Comparison of ENCODE assay signal across 26 cellular contexts in the genomic region with DNA sequence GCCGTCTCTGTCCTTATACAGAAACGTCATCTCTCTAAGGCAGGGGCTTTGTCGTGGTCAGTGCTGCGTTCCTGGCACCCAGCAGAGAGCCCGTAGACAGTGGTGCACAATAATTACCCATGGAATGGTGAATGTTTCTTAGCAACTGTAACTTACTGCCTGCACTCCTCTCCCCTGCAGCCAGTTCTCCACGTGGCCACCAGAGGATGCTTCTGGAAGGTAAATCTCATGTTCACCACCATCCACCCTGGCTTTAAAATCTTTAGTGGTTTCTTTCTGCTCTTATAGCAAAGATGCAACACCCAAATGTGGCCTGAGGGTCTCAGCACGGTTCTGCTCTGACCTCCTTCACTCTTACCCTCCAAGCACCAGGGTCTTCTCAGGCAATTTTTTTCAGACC.
A peak's percentile ranks its signal among the peaks of the same experiment; 100 is the strongest.
DNase-seq lines count a peak whose midpoint lies in the region; ATAC-seq and TF ChIP-seq lines count a peak whose summit lies in the region.
"Had no signal": no experiment of that assay in that cellular context is flagged by ENCODE, and none has a peak within 500 bp of the region (broad histone marks: within the 10 kb centered on the region; RNA-seq: fewer than 3 reads in every experiment).

No MANE protein-coding gene starts in this region.

- ATAC-seq in GM18505 (IDR thresholded peaks at IDR 0.05; ENCODE audit: unreplicated experiment), result no peak
- ATAC-seq: K562, left colon had no signal

- TF ChIP-seq POLR2A in GM18505 (IDR thresholded peaks at IDR 0.05; ENCODE audit: borderline replicate concordance, extremely low read depth, insufficient read depth, insufficient read length), result no peak

- peaks cover 3% of the 10 kb centered on the region for H3K4me1 ChIP-seq in endodermal cell (ENCODE audit: control insufficient read depth, insufficient read depth, low read length)
- H3K4me1 ChIP-seq in osteoblast (ENCODE audit: insufficient read depth, low read length), result no peaks in the 10 kb centered on the region
- H3K4me1 ChIP-seq: SJCRH30 had no signal

- H3K9me3 Mint-ChIP-seq in endodermal cell, result no peaks in the 10 kb centered on the region
- H3K9me3 Mint-ChIP-seq: nephron had no signal

- peaks cover 32% of the 10 kb centered on the region for H3K27me3 Mint-ChIP-seq in endodermal cell (ENCODE audit: insufficient read depth)

- H3K4me3 ChIP-seq in endodermal cell (ENCODE audit: low read length) (no peak overlapping the region), osteoblast (ENCODE audit: insufficient read depth, low read length) (no peak overlapping the region)
- H3K4me3 ChIP-seq: K562, SJCRH30, thyroid gland had no signal

- H3K9me3 ChIP-seq in endodermal cell (ENCODE audit: control insufficient read depth, low read length), result no peaks in the 10 kb centered on the region
- no peaks in the 10 kb centered on the region for H3K9me3 ChIP-seq in osteoblast (ENCODE audit: low read depth, low read length)
- H3K9me3 ChIP-seq: SJCRH30, thyroid gland had no signal

- H3K79me2 ChIP-seq in osteoblast (ENCODE audit: insufficient read depth, low read length), result no peaks in the 10 kb centered on the region

- H3K27ac ChIP-seq in endodermal cell (ENCODE audit: low read depth, low read length) (no peak overlapping the region), osteoblast (ENCODE audit: low read depth, low read length) (no peak overlapping the region)
- H3K27ac ChIP-seq: SJCRH30, thyroid gland, VCaP had no signal

- TF ChIP-seq CTCF in endodermal cell (conservative IDR thresholded peaks at IDR 0.05) (peak; percentile 64), osteoblast (IDR thresholded peaks at IDR 0.05; ENCODE audit: extremely low read depth, low read depth, low read length) (peak; percentile 27), GM20000 (IDR thresholded peaks at IDR 0.05; ENCODE audit: extremely low read depth, missing control alignments) (no peak)

- no peak overlapping the region for H3K9ac ChIP-seq in endodermal cell (ENCODE audit: extremely low read depth, low read length, poor library complexity, severe bottlenecking)

- 81 to 85% methylated on average over 4 to 7 of the region's 7 CpGs for WGBS in endodermal cell (ENCODE audit: insufficient coverage in 1 of 2, insufficient read length in 1 of 2), 2 experiments

- DNase-seq in EH (ENCODE audit: low read depth) (peak; percentile 18), HT-29 (ENCODE audit: low spot score) (peak; percentile 9), endodermal cell (peak; percentile 47), osteoblast (ENCODE audit: insufficient read length, low spot score, missing footprints) (no peak), GM20000 (ENCODE audit: low spot score) (no peak), Kasumi-1 (lab: John Stamatoyannopoulos, UW) (no peak), NOMO-1 treated with dmso at 0.1 percent for 144 hours (lab: John Stamatoyannopoulos, UW; ENCODE audit: unreplicated experiment) (no peak)
- DNase-seq: activated CD4-positive, alpha-beta T cell treated with anti-CD3 and anti-CD28 coated beads, Interleukin-2, amount 50 U/mL, for 48 hours; activated effector memory CD4-positive, alpha-beta T cell treated with anti-CD3 and anti-CD28 coated beads, Interleukin-2, amount 50 U/mL, for 16 hours; AML-193; COR-L47; EL; left colon; NCI-H1694; NCI-H69; OCI-M1; SJCRH30; stimulated activated CD4-positive, alpha-beta T cell treated with anti-CD3 and anti-CD28 coated beads, Interleukin-1b, Interleukin-23, amount 100 ng/mL, for 48 hours; stimulated activated naive CD4-positive, alpha-beta T cell; T-helper 2 cell; thyroid gland had no signal

- no peak overlapping the region for H3K4me2 ChIP-seq in osteoblast (ENCODE audit: insufficient read depth, low read length)

- H3K27ac Mint-ChIP-seq in endodermal cell, result no peak overlapping the region
- H3K27ac Mint-ChIP-seq: nephron, progenitor cell of endocrine pancreas had no signal

- no peaks in the 10 kb centered on the region for H4K20me1 ChIP-seq in osteoblast (ENCODE audit: insufficient read depth, low read length)

- no peak overlapping the region for H2AFZ ChIP-seq in osteoblast (ENCODE audit: low read length)

- H3K4me3 Mint-ChIP-seq in endodermal cell, result no peak overlapping the region
- H3K4me3 Mint-ChIP-seq: nephron had no signal

- H3K36me3 ChIP-seq in endodermal cell (ENCODE audit: control insufficient read depth, insufficient read depth, low read length) (no peaks in the 10 kb centered on the region), osteoblast (ENCODE audit: insufficient read depth, low read length) (no peaks in the 10 kb centered on the region)
- H3K36me3 ChIP-seq: SJCRH30, thyroid gland had no signal

- H3K4me1 Mint-ChIP-seq in endodermal cell, result peaks cover 11% of the 10 kb centered on the region
- H3K4me1 Mint-ChIP-seq: nephron had no signal

- H3K27me3 ChIP-seq in endodermal cell (ENCODE audit: control insufficient read depth, insufficient read depth, low read length, poor library complexity, severe bottlenecking), result peaks cover 20% of the 10 kb centered on the region
- H3K27me3 ChIP-seq in osteoblast (ENCODE audit: insufficient read depth, low read length), result no peaks in the 10 kb centered on the region
- H3K27me3 ChIP-seq: SJCRH30, thyroid gland had no signal

- H3K36me3 Mint-ChIP-seq in endodermal cell (ENCODE audit: low read depth), result no peaks in the 10 kb centered on the region

Comparison
In these comparisons a context has a peak if more than half of its experiments do, and no peak if none do; other contexts are left out.
1. DNase-seq: peak in EH (single experiment), HT-29 (single experiment) and endodermal cell (single experiment); none in osteoblast (single experiment), GM20000 (single experiment), Kasumi-1 (0 of 2) and NOMO-1 treated with dmso at 0.1 percent for 144 hours (single experiment).